ENCODE assay signal across 18 cellular contexts in genomic region chr4:67873116-67873515, GRCh38. TPM values are rescaled to one million over a fixed set of nuclear protein-coding genes. Genes with fewer than 3 reads are reported as not detected.
DNase-seq lines count a peak whose midpoint lies in the region; ATAC-seq, FAIRE-seq and TF ChIP-seq lines count a peak whose summit lies in the region.
"Had no signal": no experiment of that assay in that cellular context is flagged by ENCODE, and none has a peak within 500 bp of the region (broad histone marks: within the 10 kb centered on the region; RNA-seq: fewer than 3 reads in every experiment).

No MANE protein-coding gene starts in this region.

- H3K4me3 ChIP-seq in AG10803 (ENCODE audit: low read length) (no peak overlapping the region), bronchial epithelial cell (ENCODE audit: low read depth, low read length) (no peak overlapping the region), osteoblast (ENCODE audit: insufficient read depth, low read length) (no peak overlapping the region), heart right ventricle (no peak overlapping the region)
- H3K4me3 ChIP-seq: GM12878 had no signal

- no peaks in the 10 kb centered on the region for H3K9me3 Mint-ChIP-seq in activated T-helper 1 cell treated with anti-CD3 and anti-CD28 coated beads, Interleukin-12 subunit alpha, Interleukin-12 subunit beta, Interleukin-2, Interleukin-4 antibody, amounts not matched to agents 30 ng/mL and 10 ng/mL and 1 ng/mL, durations not matched to agents 14 hours and 24 hours and 36 hours
- H3K9me3 Mint-ChIP-seq: H9 had no signal

- no peaks in the 10 kb centered on the region for H3K9me3 ChIP-seq in osteoblast (ENCODE audit: low read depth, low read length)
- H3K9me3 ChIP-seq in heart right ventricle: no peaks in the 10 kb centered on the region
- H3K9me3 ChIP-seq: BE2C had no signal

- H3K4me2 ChIP-seq in osteoblast (ENCODE audit: insufficient read depth, low read length): no peak overlapping the region

- H2AFZ ChIP-seq in osteoblast (ENCODE audit: low read length): no peak overlapping the region

- no peak for FAIRE-seq in bronchial epithelial cell (lab: Jason Lieb, UNC)
- FAIRE-seq: GM12878 had no signal

- H3K79me2 ChIP-seq in osteoblast (ENCODE audit: insufficient read depth, low read length): no peaks in the 10 kb centered on the region

- H4K20me1 ChIP-seq in osteoblast (ENCODE audit: insufficient read depth, low read length): no peaks in the 10 kb centered on the region

- H3K36me3 ChIP-seq in bronchial epithelial cell (ENCODE audit: control insufficient read depth, insufficient read depth, low read length) (no peaks in the 10 kb centered on the region), osteoblast (ENCODE audit: insufficient read depth, low read length) (no peaks in the 10 kb centered on the region), heart right ventricle (no peaks in the 10 kb centered on the region)
- H3K36me3 ChIP-seq: BE2C had no signal

- H3K4me1 ChIP-seq in osteoblast (ENCODE audit: insufficient read depth, low read length) (no peaks in the 10 kb centered on the region), heart right ventricle (no peaks in the 10 kb centered on the region)
- H3K4me1 ChIP-seq: BE2C had no signal

- TF ChIP-seq CTCF in AG10803 (conservative IDR thresholded peaks at IDR 0.05; ENCODE audit: low read length) (no peak), bronchial epithelial cell (IDR thresholded peaks at IDR 0.05; ENCODE audit: insufficient read depth, low read length, severe bottlenecking) (no peak), osteoblast (IDR thresholded peaks at IDR 0.05; ENCODE audit: extremely low read depth, low read depth, low read length) (no peak), heart right ventricle (IDR thresholded peaks at IDR 0.05) (no peak)

- H3K4me3 Mint-ChIP-seq in activated T-helper 1 cell treated with anti-CD3 and anti-CD28 coated beads, Interleukin-12 subunit alpha, Interleukin-12 subunit beta, Interleukin-2, Interleukin-4 antibody, amounts not matched to agents 30 ng/mL and 10 ng/mL and 1 ng/mL, durations not matched to agents 14 hours and 24 hours and 36 hours: no peak overlapping the region
- H3K4me3 Mint-ChIP-seq: CD4-positive, alpha-beta memory T cell; H9 had no signal

- DNase-seq in AG10803 (ENCODE audit: low read depth) (peak; percentile 12), bronchial epithelial cell (ENCODE audit: low read depth) (peak; percentile 71), fibroblast of peridontal ligament (ENCODE audit: extremely low read depth) (peak; percentile 28), osteoblast (ENCODE audit: insufficient read length, low spot score, missing footprints) (peak; percentile 3), heart right ventricle (no peak)
- no peak for DNase-seq in activated T-helper 1 cell treated with anti-CD3 and anti-CD28 coated beads, Interleukin-12 subunit alpha, Interleukin-12 subunit beta, Interleukin-2, Interleukin-4 antibody, amounts not matched to agents 30 ng/mL and 10 ng/mL and 1 ng/mL, durations not matched to agents 14 hours and 24 hours and 36 hours (ENCODE audit: low spot score)
- DNase-seq: ACHN, BE2C, DMS79, GOT3, H9 had no signal

- ATAC-seq in heart right ventricle (no peak), HG02885 (IDR thresholded peaks at IDR 0.05; ENCODE audit: poor library complexity, unreplicated experiment) (no peak)
- ATAC-seq: GM12878 had no signal

- H3K27me3 ChIP-seq in bronchial epithelial cell (ENCODE audit: control insufficient read depth, insufficient read depth, low read length) (no peaks in the 10 kb centered on the region), osteoblast (ENCODE audit: insufficient read depth, low read length) (no peaks in the 10 kb centered on the region), heart right ventricle (no peaks in the 10 kb centered on the region)
- H3K27me3 ChIP-seq: BE2C had no signal

- no peak overlapping the region for H3K27ac Mint-ChIP-seq in activated T-helper 1 cell treated with anti-CD3 and anti-CD28 coated beads, Interleukin-12 subunit alpha, Interleukin-12 subunit beta, Interleukin-2, Interleukin-4 antibody, amounts not matched to agents 30 ng/mL and 10 ng/mL and 1 ng/mL, durations not matched to agents 14 hours and 24 hours and 36 hours
- H3K27ac Mint-ChIP-seq: CD4-positive, alpha-beta memory T cell; H9 had no signal

- 55 to 75% methylated on average over 1 of the region's 1 CpG for WGBS in heart right ventricle, 2 donors

- no peak overlapping the region for H3K27ac ChIP-seq in osteoblast (ENCODE audit: low read depth, low read length)
- no peak overlapping the region for H3K27ac ChIP-seq in heart right ventricle
- H3K27ac ChIP-seq: C4-2B, HL-60 had no signal

- H3K4me1 Mint-ChIP-seq in activated T-helper 1 cell treated with anti-CD3 and anti-CD28 coated beads, Interleukin-12 subunit alpha, Interleukin-12 subunit beta, Interleukin-2, Interleukin-4 antibody, amounts not matched to agents 30 ng/mL and 10 ng/mL and 1 ng/mL, durations not matched to agents 14 hours and 24 hours and 36 hours (ENCODE audit: low read depth): no peaks in the 10 kb centered on the region
- H3K4me1 Mint-ChIP-seq: CD4-positive, alpha-beta memory T cell had no signal

- intact Hi-C loops in activated T-helper 1 cell treated with anti-CD3 and anti-CD28 coated beads, Interleukin-12 subunit alpha, Interleukin-12 subunit beta, Interleukin-2, Interleukin-4 antibody, amounts not matched to agents 30 ng/mL and 10 ng/mL and 1 ng/mL, durations not matched to agents 14 hours and 24 hours and 36 hours (cut with micrococcal nuclease): loop anchor here (2.0 kb wide), 1 partner anchor 38 kb away; no protein-coding TSS in a partner anchor
- intact Hi-C loops in heart right ventricle (cut with DNase I): loop anchor here in 1 of 10 donors (5.0 kb wide), 1 partner anchor 304 kb away; no protein-coding TSS in a partner anchor

- H3K36me3 Mint-ChIP-seq in activated T-helper 1 cell treated with anti-CD3 and anti-CD28 coated beads, Interleukin-12 subunit alpha, Interleukin-12 subunit beta, Interleukin-2, Interleukin-4 antibody, amounts not matched to agents 30 ng/mL and 10 ng/mL and 1 ng/mL, durations not matched to agents 14 hours and 24 hours and 36 hours (ENCODE audit: low read depth): no peaks in the 10 kb centered on the region
- H3K36me3 Mint-ChIP-seq: CD4-positive, alpha-beta memory T cell had no signal

- H3K27me3 Mint-ChIP-seq in activated T-helper 1 cell treated with anti-CD3 and anti-CD28 coated beads, Interleukin-12 subunit alpha, Interleukin-12 subunit beta, Interleukin-2, Interleukin-4 antibody, amounts not matched to agents 30 ng/mL and 10 ng/mL and 1 ng/mL, durations not matched to agents 14 hours and 24 hours and 36 hours (ENCODE audit: insufficient read depth): no peaks in the 10 kb centered on the region

RNA-seq across cellular contexts. Expression of gene TMPRSS11D, which starts 10.7 kb away (rescaled TPM):
- 8.7 and 15.1 TPM in 2 replicates for total RNA-seq in bronchial epithelial cell
- total RNA-seq in osteoblast: not detected in 2 replicates
- total RNA-seq in activated T-helper 1 cell treated with anti-CD3 and anti-CD28 coated beads, Interleukin-12 subunit alpha, Interleukin-12 subunit beta, Interleukin-2, Interleukin-4 antibody, amounts not matched to agents 30 ng/mL and 10 ng/mL and 1 ng/mL, durations not matched to agents 14 hours and 24 hours and 36 hours: not detected in 2 replicates
- total RNA-seq in heart right ventricle: not detected
- under 1 TPM in 1 of 2 donors, not detected in 1; 0.03 TPM for polyA plus RNA-seq in heart right ventricle
- total RNA-seq: A172; CD4-positive, alpha-beta memory T cell; G401; GM12878; H9 had no signal
- polyA plus RNA-seq: CD4-positive, alpha-beta memory T cell; GM12878 had no signal

Comparison
In these comparisons a context has a peak if more than half of its experiments do, and no peak if none do; other contexts are left out.
1. DNase-seq: peak in AG10803 (single experiment), bronchial epithelial cell (single experiment), fibroblast of peridontal ligament (single experiment) and osteoblast (single experiment); none in activated T-helper 1 cell treated with anti-CD3 and anti-CD28 coated beads, Interleukin-12 subunit alpha, Interleukin-12 subunit beta, Interleukin-2, Interleukin-4 antibody, amounts not matched to agents 30 ng/mL and 10 ng/mL and 1 ng/mL, durations not matched to agents 14 hours and 24 hours and 36 hours (single experiment) and heart right ventricle (0 of 2).